In genomic region chr22:49788492-49788891, GRCh38 we compare ENCODE assay signal across 14 cellular contexts. TPM values are rescaled to one million over a fixed set of nuclear protein-coding genes. Genes with fewer than 3 reads are reported as not detected.
DNase-seq lines count a peak whose midpoint lies in the region; ATAC-seq and TF ChIP-seq lines count a peak whose summit lies in the region.
"Had no signal": no experiment of that assay in that cellular context is flagged by ENCODE, and none has a peak within 500 bp of the region (broad histone marks: within the 10 kb centered on the region; RNA-seq: fewer than 3 reads in every experiment).

No MANE protein-coding gene starts in this region.

- no peak for DNase-seq in activated CD8-positive, alpha-beta memory T cell treated with anti-CD3 and anti-CD28 coated beads, Interleukin-2, amount 10 ng/mL, durations not matched to agents 7 days and 5 days
- no peak for DNase-seq in activated CD8-positive, alpha-beta memory T cell treated with anti-CD3 and anti-CD28 coated beads for 24 hours
- DNase-seq in coronary artery (ENCODE audit: low spot score) (no peak), right lobe of liver (peak; percentile 71 to 76 (median 75)), thyroid gland (peak; percentile 25 to 37), cerebellar nuclear complex (lab: John Stamatoyannopoulos, UW) (no peak), NCI-H2227 (lab: John Stamatoyannopoulos, UW; ENCODE audit: unreplicated experiment) (no peak)
- DNase-seq: amniotic stem cell, GOT3, NCI-H2227 treated with DMSO at 0.1 percent for 48 hours, small intestine, T1000 had no signal

- H3K27me3 ChIP-seq in right lobe of liver, result no peaks in the 10 kb centered on the region
- H3K27me3 ChIP-seq in thyroid gland, result no peaks in the 10 kb centered on the region

- peak overlapping the region; percentile 83 for H3K27ac Mint-ChIP-seq in activated CD8-positive, alpha-beta memory T cell treated with anti-CD3 and anti-CD28 coated beads, Interleukin-2, amount 10 ng/mL, durations not matched to agents 7 days and 5 days

- H3K4me3 ChIP-seq in coronary artery (peak overlapping the region; percentile 48), right lobe of liver (no peak overlapping the region), thyroid gland (replicated peaks in 1 of 3) (no peak overlapping the region)
- H3K4me3 ChIP-seq: GM12878 had no signal

- intact Hi-C loops in right lobe of liver (cut with DNase I) (no loop called here), thyroid gland (cut with DNase I) (no loop called here)

- H3K27ac ChIP-seq in coronary artery, result peak overlapping the region; percentile 35 to 78
- H3K27ac ChIP-seq in right lobe of liver, result peak overlapping the region in 2 of 3 donors; percentile 60 to 65
- H3K27ac ChIP-seq in thyroid gland, result peak overlapping the region in 2 of 3 donors; percentile 1 to 44

- no peaks in the 10 kb centered on the region for H3K9me3 Mint-ChIP-seq in activated CD8-positive, alpha-beta memory T cell treated with anti-CD3 and anti-CD28 coated beads, Interleukin-2, amount 10 ng/mL, durations not matched to agents 7 days and 5 days (ENCODE audit: low read depth)

- H3K36me3 ChIP-seq in right lobe of liver (peaks cover 0 to 71% (median 17%) of the 10 kb centered on the region in 4 donors), thyroid gland (peaks cover 42 to 51% of the 10 kb centered on the region in 2 donors)

- H3K9me3 ChIP-seq in right lobe of liver (no peaks in the 10 kb centered on the region), thyroid gland (no peaks in the 10 kb centered on the region)

- WGBS in right lobe of liver (ENCODE audit: insufficient coverage, low coverage, low lambda C conversion rate, missing lambda C conversion rate), result 27% methylated on average over 11 of the region's 11 CpGs
- 56 to 68% methylated on average over 11 of the region's 11 CpGs for WGBS in thyroid gland, 2 donors

- peaks cover 73% of the 10 kb centered on the region for H3K4me1 Mint-ChIP-seq in activated CD8-positive, alpha-beta memory T cell treated with anti-CD3 and anti-CD28 coated beads, Interleukin-2, amount 10 ng/mL, durations not matched to agents 7 days and 5 days

- CTCF ChIA-PET in activated CD8-positive, alpha-beta memory T cell treated with anti-CD3 and anti-CD28 coated beads, Interleukin-2, amount 10 ng/mL, durations not matched to agents 7 days and 5 days (lab: Charles Lee), result no interaction called here

- H3K27me3 Mint-ChIP-seq in activated CD8-positive, alpha-beta memory T cell treated with anti-CD3 and anti-CD28 coated beads, Interleukin-2, amount 10 ng/mL, durations not matched to agents 7 days and 5 days, result no peaks in the 10 kb centered on the region

- TF ChIP-seq CTCF in coronary artery (IDR thresholded peaks at IDR 0.05), result no peak
- TF ChIP-seq CTCF in right lobe of liver (IDR thresholded peaks at IDR 0.05), result no peak
- TF ChIP-seq CTCF in thyroid gland (IDR thresholded peaks at IDR 0.05), result no peak

- TF ChIP-seq POLR2A in right lobe of liver (IDR thresholded peaks at IDR 0.05) (no peak), thyroid gland (IDR thresholded peaks at IDR 0.05) (no peak)

- H3K4me1 ChIP-seq in right lobe of liver (peaks cover 0 to 26% (median 4%) of the 10 kb centered on the region in 4 donors), thyroid gland (peaks cover 10 to 23% of the 10 kb centered on the region in 2 donors)

- ATAC-seq in activated CD8-positive, alpha-beta memory T cell treated with anti-CD3 and anti-CD28 coated beads, Interleukin-2, amount 10 ng/mL, durations not matched to agents 7 days and 5 days, result no peak
- ATAC-seq in right lobe of liver, result peak; percentile 72 to 87 (median 83)
- ATAC-seq in GM19397 (IDR thresholded peaks at IDR 0.05; ENCODE audit: unreplicated experiment), result no peak
- ATAC-seq: GM12878 had no signal

- peaks cover 24% of the 10 kb centered on the region for H3K36me3 Mint-ChIP-seq in activated CD8-positive, alpha-beta memory T cell treated with anti-CD3 and anti-CD28 coated beads, Interleukin-2, amount 10 ng/mL, durations not matched to agents 7 days and 5 days

- no peak overlapping the region for H3K4me3 Mint-ChIP-seq in activated CD8-positive, alpha-beta memory T cell treated with anti-CD3 and anti-CD28 coated beads, Interleukin-2, amount 10 ng/mL, durations not matched to agents 7 days and 5 days

RNA-seq across cellular contexts. Expression of gene BRD1, which starts 39.2 kb away (rescaled TPM):
- 10 to 100 TPM; 49.9 to 56.6 TPM for total RNA-seq in activated CD8-positive, alpha-beta memory T cell treated with anti-CD3 and anti-CD28 coated beads, Interleukin-2, amount 10 ng/mL, durations not matched to agents 7 days and 5 days
- 10 to 100 TPM in 5 of 6 experiments, 1 to 10 TPM in 1; 9.3 to 17.8 (median 11.6) TPM for total RNA-seq in right lobe of liver
- 10 to 100 TPM; 32.2 to 51.8 (median 41.6) TPM for total RNA-seq in thyroid gland

Comparison
In these comparisons a context has a peak if more than half of its experiments do, and no peak if none do; other contexts are left out.
1. ATAC-seq: peak in right lobe of liver (4 of 4); none in activated CD8-positive, alpha-beta memory T cell treated with anti-CD3 and anti-CD28 coated beads, Interleukin-2, amount 10 ng/mL, durations not matched to agents 7 days and 5 days (single experiment) and GM19397 (single experiment).
2. DNase-seq: peak in right lobe of liver (3 of 3) and thyroid gland (2 of 2); none in activated CD8-positive, alpha-beta memory T cell treated with anti-CD3 and anti-CD28 coated beads, Interleukin-2, amount 10 ng/mL, durations not matched to agents 7 days and 5 days (single experiment), activated CD8-positive, alpha-beta memory T cell treated with anti-CD3 and anti-CD28 coated beads for 24 hours (single experiment), coronary artery (single experiment), cerebellar nuclear complex (0 of 2) and NCI-H2227 (single experiment).
3. Peak in every context shown above with its lines, with median percentiles within 50 percentile points of each other: H3K27ac ChIP-seq.